ENCODE assay signal across 9 cellular contexts in the genomic region with DNA sequence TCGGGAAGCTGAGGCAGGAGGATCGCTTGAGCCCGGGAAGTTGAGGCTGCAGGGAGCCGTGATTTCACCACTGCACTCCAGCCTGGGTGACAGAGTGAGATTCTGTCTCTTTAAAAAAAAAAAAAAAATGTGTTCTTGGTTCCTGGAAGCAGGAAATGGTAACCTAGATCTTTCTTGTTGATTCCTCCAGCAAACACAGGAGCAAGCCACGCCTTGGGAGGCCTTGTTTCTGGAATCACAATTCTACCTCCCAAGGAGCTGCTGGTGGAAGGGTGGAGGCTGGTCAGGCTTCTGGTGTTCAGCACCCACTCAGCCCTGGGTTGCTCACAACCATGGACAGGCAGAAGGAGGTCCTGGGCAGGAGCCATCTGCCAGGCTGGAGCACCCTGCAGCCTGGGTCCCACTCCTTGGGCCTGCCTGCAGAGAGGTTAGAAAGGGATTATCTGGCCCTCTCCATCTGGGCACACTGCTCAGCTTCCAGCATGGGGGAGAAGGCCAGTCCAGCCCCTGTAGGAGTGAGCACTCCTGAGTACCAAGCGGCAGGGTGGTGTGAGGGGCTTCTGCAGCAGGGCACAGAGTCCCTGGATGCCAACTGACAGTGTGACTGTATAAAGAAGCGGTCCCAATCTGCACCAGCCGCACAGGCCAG.
DNase-seq lines count a peak whose midpoint lies in the region; ATAC-seq, FAIRE-seq and TF ChIP-seq lines count a peak whose summit lies in the region.
"Had no signal": no experiment of that assay in that cellular context is flagged by ENCODE, and none has a peak within 500 bp of the region (broad histone marks: within the 10 kb centered on the region; RNA-seq: fewer than 3 reads in every experiment).

No MANE protein-coding gene starts in this region.

- peaks cover 21% of the 10 kb centered on the region for H3K27me3 Mint-ChIP-seq in activated naive CD8-positive, alpha-beta T cell treated with anti-CD3 and anti-CD28 coated beads, Interleukin-2, amount 10 ng/mL, durations not matched to agents 7 days and 5 days
- H3K27me3 Mint-ChIP-seq in activated naive CD8-positive, alpha-beta T cell treated with anti-CD3 and anti-CD28 coated beads for 36 hours, result peaks cover 15% of the 10 kb centered on the region

- ATAC-seq in activated naive CD8-positive, alpha-beta T cell treated with anti-CD3 and anti-CD28 coated beads, Interleukin-2, amount 10 ng/mL, durations not matched to agents 7 days and 5 days (ENCODE audit: low read depth), result no peak
- ATAC-seq in GM19324 (IDR thresholded peaks at IDR 0.05; ENCODE audit: low FRiP score, unreplicated experiment), result no peak
- ATAC-seq: activated T-cell treated with anti-CD3 and anti-CD28 coated beads, Interleukin-2, amount 50 U/mL, for 72 hours had no signal

- no peak for FAIRE-seq in urothelium cell line (lab: Jason Lieb, UNC)

- H3K36me3 Mint-ChIP-seq in activated naive CD8-positive, alpha-beta T cell treated with anti-CD3 and anti-CD28 coated beads, Interleukin-2, amount 10 ng/mL, durations not matched to agents 7 days and 5 days, result no peaks in the 10 kb centered on the region
- no peaks in the 10 kb centered on the region for H3K36me3 Mint-ChIP-seq in activated naive CD8-positive, alpha-beta T cell treated with anti-CD3 and anti-CD28 coated beads for 36 hours

- TF ChIP-seq CTCF in brain microvascular endothelial cell (IDR thresholded peaks at IDR 0.05; ENCODE audit: low read depth, low read length, missing control alignments), result no peak

- H3K27ac ChIP-seq in brain microvascular endothelial cell, result peak overlapping the region; percentile 7

- DNase-seq in activated naive CD8-positive, alpha-beta T cell treated with anti-CD3 and anti-CD28 coated beads, Interleukin-2, amount 10 ng/mL, durations not matched to agents 7 days and 5 days, result no peak
- no peak for DNase-seq in activated naive CD8-positive, alpha-beta T cell treated with anti-CD3 and anti-CD28 coated beads for 36 hours
- DNase-seq in brain microvascular endothelial cell, result no peak
- DNase-seq in left kidney (ENCODE audit: low read depth, low spot score), result peak; percentile 46
- DNase-seq in urothelium cell line (ENCODE audit: low spot score), result peak; percentile 48
- no peak for DNase-seq in superior temporal gyrus (ENCODE audit: extremely low spot score)
- DNase-seq in Kasumi-1 (lab: John Stamatoyannopoulos, UW), result no peak
- DNase-seq: activated T-cell treated with anti-CD3 and anti-CD28 coated beads, Interleukin-2, amount 50 U/mL, for 72 hours had no signal

- peaks cover 7% of the 10 kb centered on the region for H3K4me1 Mint-ChIP-seq in activated naive CD8-positive, alpha-beta T cell treated with anti-CD3 and anti-CD28 coated beads, Interleukin-2, amount 10 ng/mL, durations not matched to agents 7 days and 5 days
- H3K4me1 Mint-ChIP-seq in activated naive CD8-positive, alpha-beta T cell treated with anti-CD3 and anti-CD28 coated beads for 36 hours, result peaks cover 7% of the 10 kb centered on the region

- POLR2A ChIA-PET in activated naive CD8-positive, alpha-beta T cell treated with anti-CD3 and anti-CD28 coated beads, Interleukin-2, amount 10 ng/mL, durations not matched to agents 7 days and 5 days (lab: Charles Lee), result no interaction called here

- peak overlapping the region; percentile 42 for H3K27ac Mint-ChIP-seq in activated naive CD8-positive, alpha-beta T cell treated with anti-CD3 and anti-CD28 coated beads, Interleukin-2, amount 10 ng/mL, durations not matched to agents 7 days and 5 days
- H3K27ac Mint-ChIP-seq in activated naive CD8-positive, alpha-beta T cell treated with anti-CD3 and anti-CD28 coated beads for 36 hours, result no peak overlapping the region
- H3K27ac Mint-ChIP-seq: activated T-cell treated with anti-CD3 and anti-CD28 coated beads, Interleukin-2, amount 50 U/mL, for 72 hours had no signal

- no peaks in the 10 kb centered on the region for H3K9me3 Mint-ChIP-seq in activated naive CD8-positive, alpha-beta T cell treated with anti-CD3 and anti-CD28 coated beads, Interleukin-2, amount 10 ng/mL, durations not matched to agents 7 days and 5 days
- no peaks in the 10 kb centered on the region for H3K9me3 Mint-ChIP-seq in activated naive CD8-positive, alpha-beta T cell treated with anti-CD3 and anti-CD28 coated beads for 36 hours
- H3K9me3 Mint-ChIP-seq: activated T-cell treated with anti-CD3 and anti-CD28 coated beads, Interleukin-2, amount 50 U/mL, for 72 hours had no signal

- no peaks in the 10 kb centered on the region for H3K36me3 ChIP-seq in brain microvascular endothelial cell (replicated peaks)

- no peaks in the 10 kb centered on the region for H3K27me3 ChIP-seq in brain microvascular endothelial cell (replicated peaks)

- in situ Hi-C loops in brain microvascular endothelial cell (cut with HindIII; ENCODE audit: low pct_ligation_motif_present, low sequenced_read_pairs), result no loop called here

- no peak overlapping the region for H3K4me3 ChIP-seq in brain microvascular endothelial cell (ENCODE audit: low read depth, low read length)

- H3K4me3 Mint-ChIP-seq in activated naive CD8-positive, alpha-beta T cell treated with anti-CD3 and anti-CD28 coated beads, Interleukin-2, amount 10 ng/mL, durations not matched to agents 7 days and 5 days, result peak overlapping the region; percentile 30
- no peak overlapping the region for H3K4me3 Mint-ChIP-seq in activated naive CD8-positive, alpha-beta T cell treated with anti-CD3 and anti-CD28 coated beads for 36 hours
- H3K4me3 Mint-ChIP-seq: activated T-cell treated with anti-CD3 and anti-CD28 coated beads, Interleukin-2, amount 50 U/mL, for 72 hours had no signal

Comparison
In these comparisons a context has a peak if more than half of its experiments do, and no peak if none do; other contexts are left out.
1. DNase-seq: peak in left kidney (single experiment) and urothelium cell line (single experiment); none in activated naive CD8-positive, alpha-beta T cell treated with anti-CD3 and anti-CD28 coated beads, Interleukin-2, amount 10 ng/mL, durations not matched to agents 7 days and 5 days (single experiment), activated naive CD8-positive, alpha-beta T cell treated with anti-CD3 and anti-CD28 coated beads for 36 hours (single experiment), brain microvascular endothelial cell (single experiment), superior temporal gyrus (single experiment) and Kasumi-1 (0 of 2).